ENCODE assay signal across 38 cellular contexts in genomic region chr21:16928439-16928838, GRCh38.
"Had no signal": no experiment of that assay in that cellular context is flagged by ENCODE, and none has a peak within 500 bp of the region (broad histone marks: within the 10 kb centered on the region; RNA-seq: fewer than 3 reads in every experiment).

No MANE protein-coding gene starts in this region.

- FAIRE-seq: astrocyte, bronchial epithelial cell had no signal

- H3K27me3 Mint-ChIP-seq: activated naive CD4-positive, alpha-beta T cell treated with anti-CD3 and anti-CD28 coated beads, Interleukin-2, amount 10 ng/mL, durations not matched to agents 7 days and 5 days; activated naive CD4-positive, alpha-beta T cell treated with anti-CD3 and anti-CD28 coated beads, Interleukin-2, amount 50 U/mL, for 24 hours; activated naive CD8-positive, alpha-beta T cell; activated naive CD8-positive, alpha-beta T cell treated with anti-CD3 and anti-CD28 coated beads for 36 hours; activated naive CD8-positive, alpha-beta T cell treated with anti-CD3 and anti-CD28 coated beads, Interleukin-2, amount 10 ng/mL, durations not matched to agents 7 days and 5 days; activated naive CD8-positive, alpha-beta T cell treated with anti-CD3 and anti-CD28 coated beads, Interleukin-2, amount 50 U/mL, for 24 hours; activated T-cell treated with anti-CD3 and anti-CD28 coated beads, Interleukin-2, amount 50 U/mL, for 24 hours; activated T-helper 17 cell treated with anti-CD3 and anti-CD28 coated beads, Interleukin-2, amount 50 U/mL, for 72 hours; brain; central memory CD8-positive, alpha-beta T cell had no signal

- DNase-seq: activated effector memory CD4-positive, alpha-beta T cell treated with anti-CD3 and anti-CD28 coated beads, Interleukin-2, amount 50 U/mL, for 16 hours; activated effector memory CD4-positive, alpha-beta T cell treated with Interleukin-2 at 50 U/mL for 16 hours; activated gamma-delta T cell; activated gamma-delta T cell treated with Interleukin-2 at 50 U/mL for 16 hours; activated naive CD4-positive, alpha-beta T cell; activated naive CD4-positive, alpha-beta T cell treated with anti-CD3 and anti-CD28 coated beads for 36 hours; activated naive CD4-positive, alpha-beta T cell treated with anti-CD3 and anti-CD28 coated beads, Interleukin-2, amount 10 ng/mL, durations not matched to agents 7 days and 5 days; activated naive CD4-positive, alpha-beta T cell treated with anti-CD3 and anti-CD28 coated beads, Interleukin-2, amount 50 U/mL, for 16 hours; activated naive CD4-positive, alpha-beta T cell treated with Interleukin-2 at 50 U/mL for 16 hours; activated naive CD8-positive, alpha-beta T cell treated with anti-CD3 and anti-CD28 coated beads for 36 hours; activated naive CD8-positive, alpha-beta T cell treated with anti-CD3 and anti-CD28 coated beads, Interleukin-2, amount 10 ng/mL, durations not matched to agents 7 days and 5 days; activated naive CD8-positive, alpha-beta T cell treated with anti-CD3 and anti-CD28 coated beads, Interleukin-2, amount 50 U/mL, for 24 hours; activated T-cell treated with anti-CD3 and anti-CD28 coated beads, Interleukin-2, amount 50 U/mL, for 1 hour; activated T-cell treated with anti-CD3 and anti-CD28 coated beads, Interleukin-2, amount 50 U/mL, for 24 hours; activated T-cell treated with anti-CD3 and anti-CD28 coated beads, Interleukin-2, amount 50 U/mL, for 48 hours; activated T-cell treated with anti-CD3 and anti-CD28 coated beads, Interleukin-2, amount 50 U/mL, for 72 hours; adrenal gland; amniotic stem cell; amygdala; anterior cingulate cortex; aorta; body of pancreas; brain microvascular endothelial cell; caudate nucleus; central memory CD4-positive, alpha-beta T cell; cerebellar nuclear complex had no signal

- H3K27me3 ChIP-seq: adrenal gland, ascending aorta, body of pancreas, brain microvascular endothelial cell, breast epithelium, cardiac muscle cell had no signal

- H3K9me3 ChIP-seq: adrenal gland, ascending aorta, body of pancreas, breast epithelium had no signal

- H3K4me3 ChIP-seq: adrenal gland, ascending aorta, body of pancreas, breast epithelium, cardiac muscle cell had no signal

- H3K4me3 Mint-ChIP-seq: activated naive CD4-positive, alpha-beta T cell treated with anti-CD3 and anti-CD28 coated beads for 36 hours; activated naive CD4-positive, alpha-beta T cell treated with anti-CD3 and anti-CD28 coated beads, Interleukin-2, amount 10 ng/mL, durations not matched to agents 7 days and 5 days; activated naive CD4-positive, alpha-beta T cell treated with anti-CD3 and anti-CD28 coated beads, Interleukin-2, amount 50 U/mL, for 24 hours; activated naive CD8-positive, alpha-beta T cell; activated naive CD8-positive, alpha-beta T cell treated with anti-CD3 and anti-CD28 coated beads for 36 hours; activated naive CD8-positive, alpha-beta T cell treated with anti-CD3 and anti-CD28 coated beads, Interleukin-2, amount 10 ng/mL, durations not matched to agents 7 days and 5 days; activated naive CD8-positive, alpha-beta T cell treated with anti-CD3 and anti-CD28 coated beads, Interleukin-2, amount 50 U/mL, for 24 hours; activated T-cell treated with anti-CD3 and anti-CD28 coated beads, Interleukin-2, amount 50 U/mL, for 24 hours; activated T-cell treated with anti-CD3 and anti-CD28 coated beads, Interleukin-2, amount 50 U/mL, for 72 hours; activated T-helper 1 cell treated with anti-CD3 and anti-CD28 coated beads, Interleukin-12 subunit alpha, Interleukin-12 subunit beta, Interleukin-2, Interleukin-4 antibody, amounts not matched to agents 30 ng/mL and 10 ng/mL and 1 ng/mL, durations not matched to agents 14 hours and 24 hours and 36 hours; activated T-helper 17 cell treated with anti-CD3 and anti-CD28 coated beads, Interleukin-2, amount 50 U/mL, for 72 hours; brain; central memory CD8-positive, alpha-beta T cell had no signal

- H3K9me3 Mint-ChIP-seq: activated naive CD4-positive, alpha-beta T cell treated with anti-CD3 and anti-CD28 coated beads for 36 hours; activated naive CD4-positive, alpha-beta T cell treated with anti-CD3 and anti-CD28 coated beads, Interleukin-2, amount 50 U/mL, for 24 hours; activated naive CD8-positive, alpha-beta T cell treated with anti-CD3 and anti-CD28 coated beads for 36 hours; activated T-cell treated with anti-CD3 and anti-CD28 coated beads, Interleukin-2, amount 50 U/mL, for 24 hours; activated T-helper 17 cell treated with anti-CD3 and anti-CD28 coated beads, Interleukin-2, amount 50 U/mL, for 72 hours had no signal

- H3K27ac ChIP-seq: adrenal gland, ascending aorta, body of pancreas, brain microvascular endothelial cell, breast epithelium, cardiac muscle cell had no signal

- H3K36me3 Mint-ChIP-seq: activated naive CD4-positive, alpha-beta T cell treated with anti-CD3 and anti-CD28 coated beads, Interleukin-2, amount 10 ng/mL, durations not matched to agents 7 days and 5 days; activated naive CD4-positive, alpha-beta T cell treated with anti-CD3 and anti-CD28 coated beads, Interleukin-2, amount 50 U/mL, for 24 hours; activated naive CD4-positive, alpha-beta T cell treated with anti-CD3 and anti-CD28 coated beads, Interleukin-2, amount 50 U/mL, for 72 hours; activated naive CD8-positive, alpha-beta T cell; activated naive CD8-positive, alpha-beta T cell treated with anti-CD3 and anti-CD28 coated beads for 36 hours; activated naive CD8-positive, alpha-beta T cell treated with anti-CD3 and anti-CD28 coated beads, Interleukin-2, amount 10 ng/mL, durations not matched to agents 7 days and 5 days; brain had no signal

- H3K4me1 Mint-ChIP-seq: activated naive CD4-positive, alpha-beta T cell treated with anti-CD3 and anti-CD28 coated beads, Interleukin-2, amount 10 ng/mL, durations not matched to agents 7 days and 5 days; activated naive CD4-positive, alpha-beta T cell treated with anti-CD3 and anti-CD28 coated beads, Interleukin-2, amount 50 U/mL, for 24 hours; activated naive CD8-positive, alpha-beta T cell treated with anti-CD3 and anti-CD28 coated beads for 36 hours; activated naive CD8-positive, alpha-beta T cell treated with anti-CD3 and anti-CD28 coated beads, Interleukin-2, amount 10 ng/mL, durations not matched to agents 7 days and 5 days; activated naive CD8-positive, alpha-beta T cell treated with anti-CD3 and anti-CD28 coated beads, Interleukin-2, amount 50 U/mL, for 24 hours; activated T-helper 17 cell treated with anti-CD3 and anti-CD28 coated beads, Interleukin-2, amount 50 U/mL, for 72 hours; brain; central memory CD8-positive, alpha-beta T cell had no signal

- ATAC-seq: activated naive CD4-positive, alpha-beta T cell treated with anti-CD3 and anti-CD28 coated beads, Interleukin-2, amount 50 U/mL, for 72 hours; activated naive CD8-positive, alpha-beta T cell treated with anti-CD3 and anti-CD28 coated beads, Interleukin-2, amount 50 U/mL, for 24 hours; activated T-cell treated with anti-CD3 and anti-CD28 coated beads, Interleukin-2, amount 50 U/mL, for 72 hours; activated T-helper 17 cell treated with anti-CD3 and anti-CD28 coated beads, Interleukin-2, amount 50 U/mL, for 72 hours; body of pancreas had no signal

- H3K4me1 ChIP-seq: ascending aorta, body of pancreas, breast epithelium had no signal

- H3K36me3 ChIP-seq: adrenal gland, ascending aorta, brain microvascular endothelial cell, breast epithelium, cardiac muscle cell had no signal
